ENCODE assay signal across 20 cellular contexts in genomic region chr13:77637583-77637982, GRCh38. TPM values are rescaled to one million over a fixed set of nuclear protein-coding genes. Genes with fewer than 3 reads are reported as not detected.
DNase-seq lines count a peak whose midpoint lies in the region; TF ChIP-seq lines count a peak whose summit lies in the region.
"Had no signal": no experiment of that assay in that cellular context is flagged by ENCODE, and none has a peak within 500 bp of the region (broad histone marks: within the 10 kb centered on the region; RNA-seq: fewer than 3 reads in every experiment).

No MANE protein-coding gene starts in this region.

- no peak overlapping the region for H3K9ac ChIP-seq in H9 (ENCODE audit: extremely low read depth, insufficient read length, low read length)

- no peak overlapping the region for H2AK5ac ChIP-seq in H9 (ENCODE audit: insufficient read length, low read length)

- H3K27me3 ChIP-seq in H9 (ENCODE audit: insufficient read depth, low read length) (no peaks in the 10 kb centered on the region), hepatocyte (no peaks in the 10 kb centered on the region), right atrium auricular region (no peaks in the 10 kb centered on the region)
- H3K27me3 ChIP-seq: MG63 had no signal

- H3K27ac Mint-ChIP-seq in H9: 0 out of 7 replicates have a peak overlapping the region, but pooled peaks of 1 of the 3 experiments have one; percentile 63
- H3K27ac Mint-ChIP-seq: activated CD4-positive, alpha-beta T cell treated with anti-CD3 and anti-CD28 coated beads, Interleukin-2, amount 10 ng/mL, durations not matched to agents 24 days and 14 days; memory B cell had no signal

- H3K27ac ChIP-seq in H9 (ENCODE audit: insufficient read length, low read depth, low read length) (no peak overlapping the region), hepatocyte (no peak overlapping the region), right atrium auricular region (no peak overlapping the region)
- H3K27ac ChIP-seq: dorsolateral prefrontal cortex, VCaP had no signal

- no peak overlapping the region for H3K23ac ChIP-seq in H9 (ENCODE audit: insufficient read length, low read depth, low read length)

- no peak overlapping the region for H2BK15ac ChIP-seq in H9 (ENCODE audit: low read depth, low read length)

- H3K18ac ChIP-seq in H9 (ENCODE audit: insufficient read length, low read depth, low read length): no peak overlapping the region

- TF ChIP-seq CTCF in H9 (conservative IDR thresholded peaks at IDR 0.05) (no peak), hepatocyte (IDR thresholded peaks at IDR 0.05; ENCODE audit: poor library complexity) (no peak), right atrium auricular region (IDR thresholded peaks at IDR 0.05) (no peak)

- H3K23me2 ChIP-seq in H9 (ENCODE audit: insufficient read length, low read depth, low read length, poor library complexity, severe bottlenecking): no peaks in the 10 kb centered on the region

- H3K9me3 ChIP-seq in H9 (ENCODE audit: control insufficient read depth, low read depth, low read length) (no peaks in the 10 kb centered on the region), hepatocyte (ENCODE audit: low read depth) (no peaks in the 10 kb centered on the region), right atrium auricular region (no peaks in the 10 kb centered on the region)
- H3K9me3 ChIP-seq: MG63 had no signal

- H2BK5ac ChIP-seq in H9 (ENCODE audit: insufficient read length, low read length): no peak overlapping the region

- peak overlapping the region; percentile 17 for H4K5ac ChIP-seq in H9 (ENCODE audit: insufficient read length, low read depth, low read length)

- no peaks in the 10 kb centered on the region for H3K36me3 Mint-ChIP-seq in H9 (ENCODE audit: insufficient read depth in 1 of 3, low read depth in 3 of 3)
- H3K36me3 Mint-ChIP-seq: memory B cell had no signal

- H2AFZ ChIP-seq in H9 (ENCODE audit: low read length) (no peak overlapping the region), hepatocyte (no peak overlapping the region)

- H3K4me1 ChIP-seq in H9 (ENCODE audit: insufficient read depth, low read length): no peaks in the 10 kb centered on the region
- no peaks in the 10 kb centered on the region for H3K4me1 ChIP-seq in hepatocyte (ENCODE audit: insufficient read depth)
- H3K4me1 ChIP-seq in right atrium auricular region: no peaks in the 10 kb centered on the region

- H3K4me3 Mint-ChIP-seq in H9: no peak overlapping the region
- H3K4me3 Mint-ChIP-seq: activated CD4-positive, alpha-beta T cell treated with anti-CD3 and anti-CD28 coated beads, Interleukin-2, amount 10 ng/mL, durations not matched to agents 24 days and 14 days; activated T-cell treated with anti-CD3 and anti-CD28 coated beads, Interleukin-2, amount 50 U/mL, for 4 hours; memory B cell had no signal

- H3K4me3 ChIP-seq in hepatocyte: no peak overlapping the region
- no peak overlapping the region for H3K4me3 ChIP-seq in right atrium auricular region
- H3K4me3 ChIP-seq: dorsolateral prefrontal cortex, MG63 had no signal

- no peak overlapping the region for H3T11ph ChIP-seq in H9 (ENCODE audit: low read length)

- H3K4me2 ChIP-seq in H9 (ENCODE audit: insufficient read depth, insufficient read length, low read length): no peak overlapping the region
- H3K4me2 ChIP-seq in hepatocyte: no peak overlapping the region

- H4K91ac ChIP-seq in H9 (ENCODE audit: insufficient read length, low read depth, low read length): no peak overlapping the region

- H2BK20ac ChIP-seq in H9 (ENCODE audit: low read depth, low read length, poor library complexity, severe bottlenecking): no peak overlapping the region

- no peaks in the 10 kb centered on the region for H3K36me3 ChIP-seq in hepatocyte (replicated peaks; ENCODE audit: insufficient read depth, low read depth)
- no peaks in the 10 kb centered on the region for H3K36me3 ChIP-seq in right atrium auricular region
- H3K36me3 ChIP-seq: MG63 had no signal

- H3K9me3 Mint-ChIP-seq in H9: no peaks in the 10 kb centered on the region
- H3K9me3 Mint-ChIP-seq: activated CD4-positive, alpha-beta T cell treated with anti-CD3 and anti-CD28 coated beads, Interleukin-2, amount 10 ng/mL, durations not matched to agents 24 days and 14 days; activated T-cell treated with anti-CD3 and anti-CD28 coated beads, Interleukin-2, amount 50 U/mL, for 4 hours; memory B cell had no signal

- H3K27me3 Mint-ChIP-seq in H9 (ENCODE audit: low read depth): no peaks in the 10 kb centered on the region
- H3K27me3 Mint-ChIP-seq: memory B cell had no signal

- no peak overlapping the region for H3K4ac ChIP-seq in H9 (ENCODE audit: low read depth, low read length)

- no CpG with 5 or more reads among the region's 1 CpG for WGBS in H9 (ENCODE audit: extremely low coverage, insufficient read length, low lambda C conversion rate)
- 82% methylated on average over 1 of the region's 1 CpG for WGBS in hepatocyte (ENCODE audit: low lambda C conversion rate, missing lambda C conversion rate)

- no peak overlapping the region for H2BK12ac ChIP-seq in H9 (ENCODE audit: insufficient read length, low read depth, low read length)

- H4K8ac ChIP-seq in H9 (replicated peaks; ENCODE audit: insufficient read length, low read depth, low read length): no peak overlapping the region

- peak; percentile 6 for DNase-seq in NCI-H2107 treated with DMSO at 0.1 percent for 48 hours (lab: John Stamatoyannopoulos, UW; ENCODE audit: unreplicated experiment)
- DNase-seq in NCI-H2107 (lab: John Stamatoyannopoulos, UW): no peak
- no peak for DNase-seq in H9
- peak; percentile 95 for DNase-seq in NCI-H2171 treated with DMSO at 0.1 percent for 48 hours (lab: John Stamatoyannopoulos, UW)
- DNase-seq in hepatocyte (ENCODE audit: low spot score): peak; percentile 4
- no peak for DNase-seq in right atrium auricular region (ENCODE audit: low spot score)
- no peak for DNase-seq in C1 segment of cervical spinal cord (lab: John Stamatoyannopoulos, UW)
- DNase-seq in T-helper 9 cell: no peak
- DNase-seq: activated CD4-positive, alpha-beta T cell treated with anti-CD3 and anti-CD28 coated beads, Interleukin-2, amount 10 ng/mL, durations not matched to agents 24 days and 14 days; activated T-cell treated with anti-CD3 and anti-CD28 coated beads, Interleukin-2, amount 50 U/mL, for 4 hours; dorsolateral prefrontal cortex; KG1; MG63; NCI-H2081; posterior cingulate gyrus; stimulated activated CD4-positive, alpha-beta T cell treated with anti-CD3 and anti-CD28 coated beads, Interleukin-12 subunit alpha, Interleukin-12 subunit beta, amount 100 ng/mL, for 4 hours; stimulated activated CD4-positive, alpha-beta T cell treated with anti-CD3 and anti-CD28 coated beads, Interleukin-4, amount 100 ng/mL, for 1 hour; trophoblast cell had no signal

- H4K20me1 ChIP-seq in H9 (ENCODE audit: control insufficient read depth, insufficient read depth, insufficient read length): no peaks in the 10 kb centered on the region
- H4K20me1 ChIP-seq in hepatocyte (ENCODE audit: insufficient read depth, poor library complexity, severe bottlenecking): no peaks in the 10 kb centered on the region

- H3K79me1 ChIP-seq in H9 (ENCODE audit: insufficient read depth, low read depth, low read length, poor library complexity, severe bottlenecking): no peaks in the 10 kb centered on the region

- H3K79me2 ChIP-seq in H9 (ENCODE audit: insufficient read depth, low read length) (no peaks in the 10 kb centered on the region), hepatocyte (no peaks in the 10 kb centered on the region)

- no peaks in the 10 kb centered on the region for H3K4me1 Mint-ChIP-seq in H9
- H3K4me1 Mint-ChIP-seq: activated CD4-positive, alpha-beta T cell treated with anti-CD3 and anti-CD28 coated beads, Interleukin-2, amount 10 ng/mL, durations not matched to agents 24 days and 14 days; memory B cell had no signal

- H3K9me2 ChIP-seq in hepatocyte (replicated peaks; ENCODE audit: insufficient read depth): no peaks in the 10 kb centered on the region

- no peak overlapping the region for H2BK120ac ChIP-seq in H9 (ENCODE audit: low read depth, low read length, poor library complexity, severe bottlenecking)

- no peak overlapping the region for H3K14ac ChIP-seq in H9 (ENCODE audit: insufficient read depth, low read length)

- H3K56ac ChIP-seq in H9 (ENCODE audit: insufficient read length, low read depth, low read length): no peak overlapping the region

RNA-seq across cellular contexts. Expression of gene SLAIN1, which starts 59.9 kb away (rescaled TPM):
- 23.2 and 23.4 TPM in 2 replicates for total RNA-seq in H9 (2021)
- 19.5 and 22.7 TPM in 2 replicates for total RNA-seq in hepatocyte
- polyA plus RNA-seq in hepatocyte: 6.0 and 11.3 TPM in 2 replicates
- 10 to 100 TPM; 14.9 to 21.9 TPM for total RNA-seq in right atrium auricular region

Comparison
In these comparisons a context has a peak if more than half of its experiments do, and no peak if none do; other contexts are left out.
1. DNase-seq: peak in NCI-H2107 treated with DMSO at 0.1 percent for 48 hours (single experiment), NCI-H2171 treated with DMSO at 0.1 percent for 48 hours (single experiment) and hepatocyte (single experiment); none in NCI-H2107 (single experiment), H9 (single experiment), right atrium auricular region (single experiment), C1 segment of cervical spinal cord (0 of 14) and T-helper 9 cell (single experiment).